In the genomic region with DNA sequence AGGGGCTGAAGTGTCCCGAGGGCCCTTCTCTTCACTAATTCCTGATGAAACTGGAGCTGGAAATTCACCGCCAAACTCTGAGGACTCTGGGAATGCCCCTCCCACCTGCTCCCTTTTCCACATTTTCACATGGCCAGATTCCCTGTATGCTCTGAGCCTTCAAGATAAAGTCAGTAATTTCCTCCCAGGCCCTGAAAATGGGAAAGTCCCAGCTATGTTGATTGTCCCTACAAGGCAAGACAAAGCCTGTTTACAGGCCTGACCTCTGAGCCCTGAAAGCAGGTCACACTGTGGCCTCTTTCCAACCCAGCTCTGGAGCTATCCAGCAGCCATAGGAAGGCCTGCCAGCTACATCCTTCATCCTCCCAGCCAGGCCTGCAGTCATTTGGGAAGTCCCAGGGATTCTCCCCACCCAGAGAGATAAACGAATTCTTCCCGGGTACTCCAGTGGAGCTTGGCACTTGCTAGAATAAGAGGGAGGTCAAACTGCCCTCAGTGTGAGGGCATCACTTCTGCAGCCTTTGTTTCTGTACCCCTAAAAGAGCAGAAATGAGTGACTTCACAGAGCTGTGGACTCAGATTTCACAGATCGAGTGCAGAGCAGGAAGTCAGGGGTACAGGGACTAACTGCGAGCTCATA, we compare ENCODE assay signal across 12 cellular contexts. TPM values are rescaled to one million over a fixed set of nuclear protein-coding genes. Genes with fewer than 3 reads are reported as not detected.
DNase-seq lines count a peak whose midpoint lies in the region; ATAC-seq and TF ChIP-seq lines count a peak whose summit lies in the region.
"Had no signal": no experiment of that assay in that cellular context is flagged by ENCODE, and none has a peak within 500 bp of the region (broad histone marks: within the 10 kb centered on the region; RNA-seq: fewer than 3 reads in every experiment).

No MANE protein-coding gene starts in this region.

- peaks cover 47% of the 10 kb centered on the region for H3K4me1 Mint-ChIP-seq in endothelial cell (ENCODE audit: unreplicated experiment)

- intact Hi-C loops in testis (cut with DNase I; ENCODE audit: low total_unique reads), result no loop called here

- H3K27me3 Mint-ChIP-seq in endothelial cell (ENCODE audit: unreplicated experiment), result peaks cover 3% of the 10 kb centered on the region

- no peaks in the 10 kb centered on the region for H3K27me3 ChIP-seq in testis

- H3K36me3 ChIP-seq in testis (ENCODE audit: low read depth, missing control alignments), result no peaks in the 10 kb centered on the region

- no peak for TF ChIP-seq POLR2A in NB4 (IDR thresholded peaks at IDR 0.05; ENCODE audit: extremely low read depth, insufficient read length)
- no peak for TF ChIP-seq POLR2A in testis (IDR thresholded peaks at IDR 0.05)

- peak overlapping the region in 1 of 2 donors; percentile 12 for H3K27ac ChIP-seq in testis

- peak overlapping the region; percentile 68 for H3K27ac Mint-ChIP-seq in endothelial cell (ENCODE audit: unreplicated experiment)
- H3K27ac Mint-ChIP-seq: activated T-helper 2 cell treated with anti-CD3 and anti-CD28 coated beads, Interferon-gamma antibody, Interleukin-2, Interleukin-4, amounts not matched to agents 10 μg/mL and 5 μg/mL and 100 μg/mL, durations not matched to agents 14 hours and 24 hours and 36 hours; memory B cell had no signal

- no peaks in the 10 kb centered on the region for H3K9me3 ChIP-seq in testis

- no peaks in the 10 kb centered on the region for H3K36me3 Mint-ChIP-seq in endothelial cell (ENCODE audit: low read depth, unreplicated experiment)
- H3K36me3 Mint-ChIP-seq: memory B cell had no signal

- no peak for ATAC-seq in GM18519 (IDR thresholded peaks at IDR 0.05; ENCODE audit: low FRiP score, unreplicated experiment)

- no peak for TF ChIP-seq CTCF in NB4 (IDR thresholded peaks at IDR 0.05; ENCODE audit: low read depth, low read length)
- no peak for TF ChIP-seq CTCF in endothelial cell (IDR thresholded peaks at IDR 0.05; ENCODE audit: unreplicated experiment)
- no peak for TF ChIP-seq CTCF in testis (IDR thresholded peaks at IDR 0.05)

- no peak overlapping the region for H3K4me3 Mint-ChIP-seq in endothelial cell (ENCODE audit: unreplicated experiment)
- H3K4me3 Mint-ChIP-seq: memory B cell had no signal

- H3K4me3 ChIP-seq in NB4 (ENCODE audit: low read depth, low read length) (no peak overlapping the region), testis (no peak overlapping the region)

- whole genome bisulfite sequencing in testis, 2 donors, result 35 to 36% methylated on average over 4 to 6 of the region's 6 CpGs

- DNase-seq in NB4 (ENCODE audit: low read depth), result peak; percentile 29
- peak; percentile 26 for DNase-seq in endothelial cell (ENCODE audit: low spot score)
- peak; percentile 73 to 89 for DNase-seq in lung microvascular endothelial cell (ENCODE audit: low read depth in 2 of 2)
- DNase-seq in testis, result peak; percentile 84
- DNase-seq in activated T-cell treated with anti-CD3 and anti-CD28 coated beads, Interleukin-2, amount 50 U/mL, for 48 hours, result no peak
- DNase-seq in COLO668 (lab: John Stamatoyannopoulos, UW; ENCODE audit: unreplicated experiment), result no peak
- DNase-seq in LoVo (ENCODE audit: low spot score), result no peak
- DNase-seq: NCI-H510A treated with DMSO at 0.1 percent for 48 hours; stimulated activated CD4-positive, alpha-beta T cell treated with anti-CD3 and anti-CD28 coated beads, Interleukin-4, amount 100 ng/mL, for 4 hours had no signal

- no peaks in the 10 kb centered on the region for H3K9me3 Mint-ChIP-seq in endothelial cell (ENCODE audit: unreplicated experiment)
- H3K9me3 Mint-ChIP-seq: memory B cell had no signal

- H3K4me1 ChIP-seq in testis, result peaks cover 30% of the 10 kb centered on the region

RNA-seq across cellular contexts. Expression of a gene that starts 19.6 kb away (rescaled TPM):
- total RNA-seq in endothelial cell (ENCODE audit: unreplicated experiment) (1.4 TPM), lung microvascular endothelial cell (75.8 and 137 TPM in 2 replicates), testis (1 to 10 TPM; 1.0 to 4.4 TPM)
- 35.8 TPM for polyA plus RNA-seq in testis (ENCODE audit: insufficient read depth, low read depth, low replicate concordance)
- total RNA-seq: activated T-helper 2 cell treated with anti-CD3 and anti-CD28 coated beads, Interferon-gamma antibody, Interleukin-2, Interleukin-4, amounts not matched to agents 10 μg/mL and 5 μg/mL and 100 μg/mL, durations not matched to agents 14 hours and 24 hours and 36 hours had no signal

RNA-seq across cellular contexts. Expression of a gene that starts 34.5 kb away (rescaled TPM):
- total RNA-seq in endothelial cell (ENCODE audit: unreplicated experiment), result not detected
- not detected in 2 replicates for total RNA-seq in lung microvascular endothelial cell
- not detected for total RNA-seq in testis
- polyA plus RNA-seq in testis (ENCODE audit: insufficient read depth, low read depth, low replicate concordance), result not detected
- total RNA-seq: activated T-helper 2 cell treated with anti-CD3 and anti-CD28 coated beads, Interferon-gamma antibody, Interleukin-2, Interleukin-4, amounts not matched to agents 10 μg/mL and 5 μg/mL and 100 μg/mL, durations not matched to agents 14 hours and 24 hours and 36 hours had no signal

RNA-seq across cellular contexts. Expression of a gene that starts 50.0 kb away (rescaled TPM):
- total RNA-seq in endothelial cell (ENCODE audit: unreplicated experiment) (not detected), lung microvascular endothelial cell (not detected in 2 replicates), testis (not detected)
- polyA plus RNA-seq in testis (ENCODE audit: insufficient read depth, low read depth, low replicate concordance), result not detected
- total RNA-seq: activated T-helper 2 cell treated with anti-CD3 and anti-CD28 coated beads, Interferon-gamma antibody, Interleukin-2, Interleukin-4, amounts not matched to agents 10 μg/mL and 5 μg/mL and 100 μg/mL, durations not matched to agents 14 hours and 24 hours and 36 hours had no signal

Comparison
In these comparisons a context has a peak if more than half of its experiments do, and no peak if none do; other contexts are left out.
1. DNase-seq: peak in NB4 (single experiment), endothelial cell (single experiment), lung microvascular endothelial cell (2 of 2) and testis (single experiment); none in activated T-cell treated with anti-CD3 and anti-CD28 coated beads, Interleukin-2, amount 50 U/mL, for 48 hours (0 of 2), COLO668 (single experiment) and LoVo (single experiment).
2. RNA of a gene that starts 19.6 kb away (total RNA-seq): 75.8 to 137 TPM in lung microvascular endothelial cell; 1.0 to 4.4 TPM in testis and 1.4 TPM in endothelial cell (single experiment); every median in the first group is over 10 times any median in the second.